In the genomic region with DNA sequence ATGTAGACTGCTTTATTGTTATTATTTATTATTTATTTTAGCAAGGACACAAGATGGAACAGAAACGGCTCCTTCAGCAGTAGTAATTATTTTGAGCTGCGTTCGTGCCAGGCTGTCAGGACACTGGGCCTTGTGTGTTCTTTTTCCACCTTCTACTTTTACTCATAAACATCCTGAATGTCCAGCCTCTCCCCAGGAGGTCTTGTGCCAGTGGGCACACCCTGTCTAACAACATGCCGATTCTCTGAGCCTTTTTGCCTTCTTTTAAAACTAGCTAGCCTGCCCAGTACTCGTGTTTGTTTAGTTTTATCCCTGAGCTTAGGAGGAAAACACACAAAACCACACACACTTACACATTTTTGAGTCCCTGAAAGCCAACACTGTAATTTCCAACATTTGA, we compare ENCODE assay signal across 18 cellular contexts.
DNase-seq lines count a peak whose midpoint lies in the region; ATAC-seq and TF ChIP-seq lines count a peak whose summit lies in the region.
"Had no signal": no experiment of that assay in that cellular context is flagged by ENCODE, and none has a peak within 500 bp of the region (broad histone marks: within the 10 kb centered on the region; RNA-seq: fewer than 3 reads in every experiment).

No MANE protein-coding gene starts in this region.

- no peak overlapping the region for H3K27ac ChIP-seq in duodenal mucosa (ENCODE audit: low read depth, low read length)
- H3K27ac ChIP-seq: coronary artery, SJCRH30 had no signal

- no peaks in the 10 kb centered on the region for H3K9me3 Mint-ChIP-seq in nephron
- H3K9me3 Mint-ChIP-seq: activated CD4-positive, alpha-beta T cell treated with anti-CD3 and anti-CD28 coated beads, Interleukin-2, amount 10 ng/mL, durations not matched to agents 7 days and 5 days; activated naive CD8-positive, alpha-beta T cell treated with anti-CD3 and anti-CD28 coated beads, Interleukin-2, amount 50 U/mL, for 24 hours had no signal

- peaks cover 11% of the 10 kb centered on the region for H3K4me1 Mint-ChIP-seq in nephron

- TF ChIP-seq CTCF in nephron (IDR thresholded peaks at IDR 0.05; ENCODE audit: unreplicated experiment in 3 of 3), result no peak

- no peaks in the 10 kb centered on the region for H3K36me3 ChIP-seq in duodenal mucosa (ENCODE audit: control insufficient read depth in 1 of 2, insufficient read depth in 2 of 2, low read length in 2 of 2)
- H3K36me3 ChIP-seq: SJCRH30 had no signal

- peaks cover 9 to 12% of the 10 kb centered on the region in 2 donors for H3K4me1 ChIP-seq in duodenal mucosa (ENCODE audit: control insufficient read depth in 1 of 2, insufficient read depth in 2 of 2, low read length in 2 of 2)
- H3K4me1 ChIP-seq: SJCRH30 had no signal

- ATAC-seq in HG02798 (IDR thresholded peaks at IDR 0.05; ENCODE audit: poor library complexity, unreplicated experiment), result no peak
- no peak for ATAC-seq in HG03439 (IDR thresholded peaks at IDR 0.05; ENCODE audit: unreplicated experiment)
- ATAC-seq: activated naive CD8-positive, alpha-beta T cell treated with anti-CD3 and anti-CD28 coated beads, Interleukin-2, amount 50 U/mL, for 24 hours had no signal

- H3K27ac Mint-ChIP-seq in nephron, result no peak overlapping the region
- H3K27ac Mint-ChIP-seq: activated CD4-positive, alpha-beta T cell treated with anti-CD3 and anti-CD28 coated beads, Interleukin-2, amount 10 ng/mL, durations not matched to agents 7 days and 5 days; activated naive CD8-positive, alpha-beta T cell treated with anti-CD3 and anti-CD28 coated beads, Interleukin-2, amount 50 U/mL, for 24 hours had no signal

- H3K27me3 Mint-ChIP-seq in nephron (ENCODE audit: low read depth), result peaks cover 63% of the 10 kb centered on the region

- no peaks in the 10 kb centered on the region for H3K9me3 ChIP-seq in duodenal mucosa (ENCODE audit: control insufficient read depth in 1 of 2, low read length in 2 of 2)
- H3K9me3 ChIP-seq: SJCRH30 had no signal

- peak overlapping the region; percentile 60 to 76 (median 66) for H3K4me3 Mint-ChIP-seq in nephron

- H3K36me3 Mint-ChIP-seq in nephron (ENCODE audit: low read depth), result no peaks in the 10 kb centered on the region

- no peak overlapping the region for H3K9ac ChIP-seq in duodenal mucosa (ENCODE audit: low read depth in 1 of 2, low read length in 2 of 2)

- H3K27me3 ChIP-seq in duodenal mucosa (ENCODE audit: control insufficient read depth in 1 of 2, insufficient read depth in 2 of 2, low read length in 2 of 2), result peaks cover 3 to 4% of the 10 kb centered on the region in 2 donors

- peak; percentile 21 for DNase-seq in COR-L47 (lab: John Stamatoyannopoulos, UW)
- peak; percentile 73 for DNase-seq in NCI-H748 (lab: John Stamatoyannopoulos, UW; ENCODE audit: unreplicated experiment)
- DNase-seq in NCI-H510A (lab: John Stamatoyannopoulos, UW), result no peak
- no peak for DNase-seq in activated T-cell treated with anti-CD3 and anti-CD28 coated beads, Interleukin-2, amount 50 U/mL, for 1 hour
- DNase-seq: activated CD4-positive, alpha-beta T cell treated with anti-CD3 and anti-CD28 coated beads, Interleukin-2, amount 10 ng/mL, durations not matched to agents 7 days and 5 days; activated effector memory CD4-positive, alpha-beta T cell treated with anti-CD3 and anti-CD28 coated beads, Interleukin-2, amount 50 U/mL, for 16 hours; activated naive CD8-positive, alpha-beta T cell treated with anti-CD3 and anti-CD28 coated beads, Interleukin-2, amount 50 U/mL, for 24 hours; GF-D8; KG1; NCI-H1930; SJCRH30; stimulated activated CD8-positive, alpha-beta memory T cell treated with anti-CD3 and anti-CD28 coated beads, Interleukin-4, amount 100 ng/mL, for 48 hours; T-helper 1 cell had no signal

- peak overlapping the region; percentile 77 to 92 for H3K4me3 ChIP-seq in duodenal mucosa (ENCODE audit: low read depth in 1 of 2, low read length in 2 of 2)
- H3K4me3 ChIP-seq: SJCRH30 had no signal

Comparison
In these comparisons a context has a peak if more than half of its experiments do, and no peak if none do; other contexts are left out.
1. DNase-seq: peak in COR-L47 (single experiment) and NCI-H748 (single experiment); none in NCI-H510A (single experiment) and activated T-cell treated with anti-CD3 and anti-CD28 coated beads, Interleukin-2, amount 50 U/mL, for 1 hour (single experiment).